9 cellular contexts compared by ENCODE assay signal in genomic region chr22:40210814-40211213, GRCh38. TPM values are rescaled to one million over a fixed set of nuclear protein-coding genes. Genes with fewer than 3 reads are reported as not detected.
DNase-seq lines count a peak whose midpoint lies in the region; ATAC-seq and TF ChIP-seq lines count a peak whose summit lies in the region.
"Had no signal": no experiment of that assay in that cellular context is flagged by ENCODE, and none has a peak within 500 bp of the region (broad histone marks: within the 10 kb centered on the region; RNA-seq: fewer than 3 reads in every experiment).

No MANE protein-coding gene starts in this region.

- ATAC-seq in GM19324 (IDR thresholded peaks at IDR 0.05; ENCODE audit: low FRiP score, unreplicated experiment) (peak; percentile 52), HG02571 (IDR thresholded peaks at IDR 0.05; ENCODE audit: unreplicated experiment) (no peak)

- H3K36me3 ChIP-seq in CD4-positive, alpha-beta memory T cell (ENCODE audit: insufficient read depth, low read length), result no peaks in the 10 kb centered on the region
- H3K36me3 ChIP-seq in KOPT-K1 (ENCODE audit: insufficient read depth, low read length) (no peaks in the 10 kb centered on the region), tibial nerve (peaks cover 0 to 5% (median 0%) of the 10 kb centered on the region in 3 donors)

- no peaks in the 10 kb centered on the region for H3K27me3 Mint-ChIP-seq in CD4-positive, alpha-beta memory T cell
- H3K27me3 Mint-ChIP-seq in endothelial cell (ENCODE audit: unreplicated experiment) (peaks cover 2% of the 10 kb centered on the region), mesothelial cell of epicardium (ENCODE audit: low read depth) (no peaks in the 10 kb centered on the region)

- no peaks in the 10 kb centered on the region for H3K27me3 ChIP-seq in CD4-positive, alpha-beta memory T cell (ENCODE audit: insufficient read depth, low read length)
- no peaks in the 10 kb centered on the region for H3K27me3 ChIP-seq in tibial nerve

- CTCF ChIA-PET in CD4-positive, alpha-beta memory T cell (lab: Charles Lee; ENCODE audit: partially characterized antibody), result interaction anchor here (1.4 kb wide), 1 partner anchor 138 kb away, joined by 3 read pairs; no protein-coding TSS in a partner anchor

- peak overlapping the region; percentile 62 to 86 (median 80) for H3K27ac Mint-ChIP-seq in CD4-positive, alpha-beta memory T cell
- H3K27ac Mint-ChIP-seq in endothelial cell (ENCODE audit: unreplicated experiment), result peak overlapping the region; percentile 51
- no peak overlapping the region for H3K27ac Mint-ChIP-seq in mesothelial cell of epicardium

- intact Hi-C loops in CD4-positive, alpha-beta memory T cell (cut with micrococcal nuclease), result no loop called here

- POLR2A ChIA-PET in CD4-positive, alpha-beta memory T cell (lab: Charles Lee; ENCODE audit: partially characterized antibody), result no interaction called here

- TF ChIP-seq CTCF in endothelial cell (IDR thresholded peaks at IDR 0.05; ENCODE audit: unreplicated experiment), result no peak
- no peak for TF ChIP-seq CTCF in mesothelial cell of epicardium (IDR thresholded peaks at IDR 0.05; ENCODE audit: unreplicated experiment)
- no peak for TF ChIP-seq CTCF in tibial nerve (IDR thresholded peaks at IDR 0.05)

- no peak for TF ChIP-seq POLR2A in tibial nerve (IDR thresholded peaks at IDR 0.05)

- H3K36me3 Mint-ChIP-seq in CD4-positive, alpha-beta memory T cell, result peaks cover 0 to 5% of the 10 kb centered on the region in 2 donors
- peaks cover 3% of the 10 kb centered on the region for H3K36me3 Mint-ChIP-seq in endothelial cell (ENCODE audit: low read depth, unreplicated experiment)
- peaks cover 5% of the 10 kb centered on the region for H3K36me3 Mint-ChIP-seq in mesothelial cell of epicardium

- DNase-seq in CD4-positive, alpha-beta memory T cell, result no peak
- no peak for DNase-seq in endothelial cell (ENCODE audit: low spot score)
- no peak for DNase-seq in SHP77 treated with DMSO at 0.1 percent for 48 hours (lab: John Stamatoyannopoulos, UW)
- DNase-seq in mesothelial cell of epicardium (ENCODE audit: low spot score in 2 of 2, unreplicated experiment in 2 of 2), result no peak
- DNase-seq in tibial nerve (ENCODE audit: low spot score in 2 of 2), result no peak
- DNase-seq: central memory CD4-positive, alpha-beta T cell had no signal

- H3K4me3 ChIP-seq in CD4-positive, alpha-beta memory T cell (ENCODE audit: low read length in 2 of 2), result no peak overlapping the region
- H3K4me3 ChIP-seq in tibial nerve, result no peak overlapping the region

- no peak for TF ChIP-seq EP300 in tibial nerve (IDR thresholded peaks at IDR 0.05)

- peaks cover 68% of the 10 kb centered on the region for H3K4me1 ChIP-seq in CD4-positive, alpha-beta memory T cell (ENCODE audit: insufficient read depth, low read length)
- H3K4me1 ChIP-seq in tibial nerve, result peaks cover 0 to 70% (median 39%) of the 10 kb centered on the region in 4 donors

- WGBS in tibial nerve, 2 donors, result 65 to 94% methylated on average over 1 of the region's 1 CpG

- no peak overlapping the region for H3K27ac ChIP-seq in CD4-positive, alpha-beta memory T cell (ENCODE audit: low read depth, low read length)
- H3K27ac ChIP-seq in KOPT-K1 (ENCODE audit: low read depth, low read length, poor library complexity, severe bottlenecking), result peak overlapping the region; percentile 23
- peak overlapping the region in 2 of 4 donors; percentile 24 to 58 for H3K27ac ChIP-seq in tibial nerve

- H3K9me3 Mint-ChIP-seq in CD4-positive, alpha-beta memory T cell, result no peaks in the 10 kb centered on the region
- H3K9me3 Mint-ChIP-seq in endothelial cell (ENCODE audit: unreplicated experiment) (no peaks in the 10 kb centered on the region), mesothelial cell of epicardium (no peaks in the 10 kb centered on the region)

- no peaks in the 10 kb centered on the region for H3K9me3 ChIP-seq in CD4-positive, alpha-beta memory T cell (ENCODE audit: control insufficient read depth in 1 of 2, low read length in 2 of 2)
- H3K9me3 ChIP-seq in KOPT-K1 (ENCODE audit: insufficient read depth, low read length, poor library complexity, severe bottlenecking) (no peaks in the 10 kb centered on the region), tibial nerve (no peaks in the 10 kb centered on the region)

- peak overlapping the region in 3 of 8 donors; percentile 1 to 43 (median 24) for H3K4me3 Mint-ChIP-seq in CD4-positive, alpha-beta memory T cell
- H3K4me3 Mint-ChIP-seq in endothelial cell (ENCODE audit: unreplicated experiment) (no peak overlapping the region), mesothelial cell of epicardium (no peak overlapping the region)

- H3K4me1 Mint-ChIP-seq in CD4-positive, alpha-beta memory T cell, result peaks cover 63 to 84% (median 73%) of the 10 kb centered on the region in 4 donors
- H3K4me1 Mint-ChIP-seq in endothelial cell (ENCODE audit: unreplicated experiment) (peaks cover 45% of the 10 kb centered on the region), mesothelial cell of epicardium (peaks cover 26% of the 10 kb centered on the region)

RNA-seq across cellular contexts. Expression of gene TNRC6B, which starts 33.1 kb away (rescaled TPM):
- 100 to 1,000 TPM; 137 to 155 TPM for total RNA-seq in CD4-positive, alpha-beta memory T cell
- polyA plus RNA-seq in CD4-positive, alpha-beta memory T cell, result 100 to 1,000 TPM in 1 of 2 donors, 10 to 100 TPM in 1; 27.3 to 109 TPM
- total RNA-seq in endothelial cell (ENCODE audit: unreplicated experiment), result 53.4 TPM
- total RNA-seq in mesothelial cell of epicardium, result 71.5 to 80.1 TPM (median 75.7 TPM) in 3 replicates
- 10 to 100 TPM; 41.8 to 50.9 (median 47.8) TPM for total RNA-seq in tibial nerve
